10 cellular contexts compared by ENCODE assay signal in genomic region chr9:17793713-17794622, GRCh38.
DNase-seq lines count a peak whose midpoint lies in the region; ATAC-seq and TF ChIP-seq lines count a peak whose summit lies in the region.
"Had no signal": no experiment of that assay in that cellular context is flagged by ENCODE, and none has a peak within 500 bp of the region (broad histone marks: within the 10 kb centered on the region; RNA-seq: fewer than 3 reads in every experiment).

No MANE protein-coding gene starts in this region.

- H4K91ac ChIP-seq in H9 (ENCODE audit: insufficient read length, low read depth, low read length): no peak overlapping the region

- H3K9me2 ChIP-seq in SK-N-SH (no peaks in the 10 kb centered on the region), hepatocyte (replicated peaks; ENCODE audit: insufficient read depth) (no peaks in the 10 kb centered on the region)

- H2BK5ac ChIP-seq in H9 (ENCODE audit: insufficient read length, low read length): no peak overlapping the region

- DNase-seq in AG09309 (ENCODE audit: low read depth) (no peak), H9 (peak; percentile 36), SK-N-SH (no peak), hepatocyte (ENCODE audit: low spot score) (peak; percentile 32), NCI-H2081 (lab: John Stamatoyannopoulos, UW) (no peak), upper lobe of left lung (no peak)
- DNase-seq in effector CD8-positive, alpha-beta T cell (lab: John Stamatoyannopoulos, UW): no peak
- DNase-seq: activated CD4-positive, alpha-beta T cell treated with anti-CD3 and anti-CD28 coated beads, Interleukin-2, amount 50 U/mL, for 1 hour; NCI-H2171 treated with DMSO at 0.1 percent for 48 hours had no signal

- H3K36me3 ChIP-seq in SK-N-SH (replicated peaks in 1 of 2; ENCODE audit: control insufficient read depth in 1 of 2, insufficient read depth in 2 of 2, low read length in 1 of 2) (no peaks in the 10 kb centered on the region), hepatocyte (replicated peaks; ENCODE audit: insufficient read depth, low read depth) (no peaks in the 10 kb centered on the region), upper lobe of left lung (no peaks in the 10 kb centered on the region)

- no peak overlapping the region for H3K9ac ChIP-seq in H9 (ENCODE audit: extremely low read depth, insufficient read length, low read length)
- no peak overlapping the region for H3K9ac ChIP-seq in SK-N-SH

- H3K27ac Mint-ChIP-seq in H9: no peak overlapping the region

- TF ChIP-seq CTCF in AG09309 (IDR thresholded peaks at IDR 0.05; ENCODE audit: control insufficient read depth, insufficient read depth, low read depth, low read length, missing control alignments) (peak; percentile 40), H9 (conservative IDR thresholded peaks at IDR 0.05) (peak; percentile 45; the same call in 2 of the 3 replicates), SK-N-SH (IDR thresholded peaks at IDR 0.05) (peak; percentile 59), hepatocyte (IDR thresholded peaks at IDR 0.05; ENCODE audit: poor library complexity) (peak; percentile 29), upper lobe of left lung (IDR thresholded peaks at IDR 0.05) (no peak)

- H4K20me1 ChIP-seq in H9 (ENCODE audit: control insufficient read depth, insufficient read depth, insufficient read length) (no peaks in the 10 kb centered on the region), SK-N-SH (ENCODE audit: insufficient read depth) (no peaks in the 10 kb centered on the region), hepatocyte (ENCODE audit: insufficient read depth, poor library complexity, severe bottlenecking) (no peaks in the 10 kb centered on the region)

- TF ChIP-seq RAD21 in SK-N-SH (IDR thresholded peaks at IDR 0.05; ENCODE audit: low read length): peak; percentile 31; the same call in 1 of the 2 replicates

- no peak overlapping the region for H3K18ac ChIP-seq in H9 (ENCODE audit: insufficient read length, low read depth, low read length)

- CTCF ChIA-PET in SK-N-SH (lab: Yijun Ruan, JAX): interaction anchor here (0.5 to 2.9 kb wide), 7 partner anchors 8 to 1664 kb away, joined by 3 to 26 read pairs (median 3); no protein-coding TSS in a partner anchor

- H3K4me1 ChIP-seq in H9 (ENCODE audit: insufficient read depth, low read length): no peaks in the 10 kb centered on the region
- no peaks in the 10 kb centered on the region for H3K4me1 ChIP-seq in SK-N-SH (ENCODE audit: control insufficient read depth in 1 of 2, insufficient read depth in 2 of 2, low read depth in 1 of 2, low read length in 1 of 2)
- H3K4me1 ChIP-seq in hepatocyte (ENCODE audit: insufficient read depth): no peaks in the 10 kb centered on the region
- no peaks in the 10 kb centered on the region for H3K4me1 ChIP-seq in upper lobe of left lung

- no peak overlapping the region for H3K4me3 Mint-ChIP-seq in H9

- H3K79me2 ChIP-seq in H9 (ENCODE audit: insufficient read depth, low read length): no peaks in the 10 kb centered on the region
- no peaks in the 10 kb centered on the region for H3K79me2 ChIP-seq in SK-N-SH (ENCODE audit: insufficient read depth)
- no peaks in the 10 kb centered on the region for H3K79me2 ChIP-seq in hepatocyte

- no peak for TF ChIP-seq EP300 in SK-N-SH (IDR thresholded peaks at IDR 0.05; ENCODE audit: borderline replicate concordance in 1 of 2, low read depth in 1 of 2, low read length in 1 of 2)
- TF ChIP-seq EP300 in upper lobe of left lung (IDR thresholded peaks at IDR 0.05): no peak

- H3K9me3 ChIP-seq in H9 (ENCODE audit: control insufficient read depth, low read depth, low read length): no peaks in the 10 kb centered on the region
- H3K9me3 ChIP-seq in SK-N-SH: no peaks in the 10 kb centered on the region
- H3K9me3 ChIP-seq in hepatocyte (ENCODE audit: low read depth): no peaks in the 10 kb centered on the region
- no peaks in the 10 kb centered on the region for H3K9me3 ChIP-seq in upper lobe of left lung

- no peak overlapping the region for H3K4ac ChIP-seq in H9 (ENCODE audit: low read depth, low read length)

- H4K5ac ChIP-seq in H9 (ENCODE audit: insufficient read length, low read depth, low read length): no peak overlapping the region

- H3T11ph ChIP-seq in H9 (ENCODE audit: low read length): no peak overlapping the region

- no peak overlapping the region for H2BK15ac ChIP-seq in H9 (ENCODE audit: low read depth, low read length)

- ATAC-seq in upper lobe of left lung (ENCODE audit: low FRiP score in 2 of 2): no peak
- no peak for ATAC-seq in HG02623 (IDR thresholded peaks at IDR 0.05; ENCODE audit: unreplicated experiment)

- H3K4me3 ChIP-seq in AG09309 (ENCODE audit: control insufficient read depth, low read depth, low read length): no peak overlapping the region
- H3K4me3 ChIP-seq in SK-N-SH (ENCODE audit: low read depth in 2 of 2, low read length in 1 of 2): no peak overlapping the region
- no peak overlapping the region for H3K4me3 ChIP-seq in hepatocyte
- no peak overlapping the region for H3K4me3 ChIP-seq in upper lobe of left lung

- H3K14ac ChIP-seq in H9 (ENCODE audit: insufficient read depth, low read length): no peak overlapping the region

- POLR2A ChIA-PET in SK-N-SH (lab: Yijun Ruan, JAX): no interaction called here

- H3K27me3 ChIP-seq in H9 (ENCODE audit: insufficient read depth, low read length) (no peaks in the 10 kb centered on the region), SK-N-SH (ENCODE audit: insufficient read depth) (peaks cover 12% of the 10 kb centered on the region; the same call in 1 of the 2 replicates), hepatocyte (peaks cover 5% of the 10 kb centered on the region), upper lobe of left lung (no peaks in the 10 kb centered on the region)

- no peak overlapping the region for H3K56ac ChIP-seq in H9 (ENCODE audit: insufficient read length, low read depth, low read length)

- H4K8ac ChIP-seq in H9 (replicated peaks; ENCODE audit: insufficient read length, low read depth, low read length): no peak overlapping the region

- no peak overlapping the region for H2AK5ac ChIP-seq in H9 (ENCODE audit: insufficient read length, low read length)

- TF ChIP-seq POLR2A in upper lobe of left lung (IDR thresholded peaks at IDR 0.05): no peak

- no peaks in the 10 kb centered on the region for H3F3A ChIP-seq in SK-N-SH (replicated peaks; ENCODE audit: insufficient read depth)

- no peak overlapping the region for H2BK120ac ChIP-seq in H9 (ENCODE audit: low read depth, low read length, poor library complexity, severe bottlenecking)

- H2BK20ac ChIP-seq in H9 (ENCODE audit: low read depth, low read length, poor library complexity, severe bottlenecking): no peak overlapping the region

- no peaks in the 10 kb centered on the region for H3K23me2 ChIP-seq in H9 (ENCODE audit: insufficient read length, low read depth, low read length, poor library complexity, severe bottlenecking)

- no peaks in the 10 kb centered on the region for H3K36me3 Mint-ChIP-seq in H9 (ENCODE audit: insufficient read depth in 1 of 3, low read depth in 3 of 3)

- no peaks in the 10 kb centered on the region for H3K9me3 Mint-ChIP-seq in H9

- H3K27ac ChIP-seq in H9 (ENCODE audit: insufficient read length, low read depth, low read length) (no peak overlapping the region), SK-N-SH (ENCODE audit: low read depth in 2 of 2, low read length in 1 of 2) (no peak overlapping the region), hepatocyte (no peak overlapping the region), upper lobe of left lung (no peak overlapping the region)

- H3K79me1 ChIP-seq in H9 (ENCODE audit: insufficient read depth, low read depth, low read length, poor library complexity, severe bottlenecking): no peaks in the 10 kb centered on the region

- H2AFZ ChIP-seq in H9 (ENCODE audit: low read length) (no peak overlapping the region), SK-N-SH (ENCODE audit: low read depth) (no peak overlapping the region), hepatocyte (no peak overlapping the region)

- H3K27me3 Mint-ChIP-seq in H9 (ENCODE audit: low read depth): no peaks in the 10 kb centered on the region; the same call in 1 of the 2 replicates

- H3K23ac ChIP-seq in H9 (ENCODE audit: insufficient read length, low read depth, low read length): no peak overlapping the region

- H2BK12ac ChIP-seq in H9 (ENCODE audit: insufficient read length, low read depth, low read length): no peak overlapping the region

- WGBS in H9 (ENCODE audit: extremely low coverage, insufficient read length, low lambda C conversion rate): 100% methylated on average over 1 of the region's 14 CpGs
- 21% methylated on average over 14 of the region's 14 CpGs for WGBS in SK-N-SH (ENCODE audit: low lambda C conversion rate)
- WGBS in hepatocyte (ENCODE audit: low lambda C conversion rate, missing lambda C conversion rate): 75% methylated on average over 14 of the region's 14 CpGs
- WGBS in upper lobe of left lung, 2 donors: 84 to 85% methylated on average over 14 of the region's 14 CpGs

- H3K4me2 ChIP-seq in H9 (ENCODE audit: insufficient read depth, insufficient read length, low read length) (no peak overlapping the region), SK-N-SH (no peak overlapping the region), hepatocyte (no peak overlapping the region)

- H3K4me1 Mint-ChIP-seq in H9: no peaks in the 10 kb centered on the region

TF ChIP-seq in SK-N-SH, 30 proteins besides CTCF, POLR2A, EP300 and RAD21:
- TF ChIP-seq SMC3 (IDR thresholded peaks at IDR 0.05; ENCODE audit: low read depth, low read length) (0 out of 2 replicates have a peak, but pooled peaks have one; percentile 21), FOXJ3 (CRISPR knock-in tag; IDR thresholded peaks at IDR 0.05) (no peak), YY1 (IDR thresholded peaks at IDR 0.05; ENCODE audit: low read depth) (no peak)

Comparison
In these comparisons a context has a peak if more than half of its experiments do, and no peak if none do; other contexts are left out.
1. DNase-seq: peak in H9 (single experiment) and hepatocyte (single experiment); none in AG09309 (single experiment), SK-N-SH (single experiment), effector CD8-positive, alpha-beta T cell (single experiment), NCI-H2081 (0 of 2) and upper lobe of left lung (0 of 2).
2. CTCF ChIP-seq: peak in AG09309 (single experiment), H9 (single experiment), SK-N-SH (single experiment) and hepatocyte (single experiment); none in upper lobe of left lung (0 of 6).